In the genomic region with DNA sequence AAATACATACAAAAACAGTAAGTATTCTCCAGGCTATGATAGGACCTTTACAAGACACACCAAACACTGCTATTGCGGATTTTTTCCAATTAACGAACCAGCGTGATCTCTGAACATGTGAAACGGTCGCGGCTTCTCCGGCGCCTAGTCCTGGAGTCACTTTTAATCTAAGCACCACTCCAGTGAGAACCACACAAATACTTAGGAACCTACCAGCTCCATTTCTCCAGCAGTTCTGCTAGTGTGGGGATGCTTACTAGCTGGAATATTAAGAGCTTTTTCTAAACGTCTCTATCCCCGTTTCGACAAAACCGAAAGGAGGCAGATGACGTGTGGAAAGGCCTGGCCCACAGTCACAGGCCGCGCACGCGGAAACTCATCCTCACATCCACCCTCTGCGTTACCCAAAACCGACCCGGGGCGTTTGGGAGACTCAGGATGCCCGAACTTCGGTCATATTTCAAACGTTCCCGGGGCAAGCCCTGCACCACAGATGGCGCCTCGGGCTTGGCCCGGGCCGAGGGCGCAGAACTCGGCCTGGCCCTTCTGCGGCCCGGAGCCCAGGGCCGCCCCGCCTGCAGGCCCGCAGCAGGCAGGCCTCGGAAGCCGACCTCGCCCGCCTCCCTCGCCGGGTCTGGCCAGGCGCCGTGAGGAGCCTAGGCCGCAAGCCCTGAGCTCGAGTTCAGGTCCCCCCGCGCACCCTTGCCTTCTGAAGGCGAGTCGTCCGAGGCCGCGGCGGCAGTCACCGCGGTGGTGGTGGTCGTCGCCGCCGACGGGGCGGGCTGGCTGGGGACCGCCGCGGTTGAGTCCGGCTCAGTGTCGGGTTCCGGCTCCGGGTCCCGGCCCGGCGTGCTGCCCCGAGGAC, we compare ENCODE assay signal across 1 cellular context.
A peak's percentile ranks its signal among the peaks of the same experiment; 100 is the strongest.
TF ChIP-seq lines count a peak whose summit lies in the region.

No MANE protein-coding gene starts in this region.

TF ChIP-seq in HepG2, 621 proteins besides CTCF, POLR2A, EP300 and RAD21 (continued from another document and continues in another):
- TF ChIP-seq FOXO4 (CRISPR knock-in tag; conservative IDR thresholded peaks at IDR 0.05): 0 out of 2 replicates have a peak, but pooled peaks have one; percentile 71
- TF ChIP-seq, protein P1, sequence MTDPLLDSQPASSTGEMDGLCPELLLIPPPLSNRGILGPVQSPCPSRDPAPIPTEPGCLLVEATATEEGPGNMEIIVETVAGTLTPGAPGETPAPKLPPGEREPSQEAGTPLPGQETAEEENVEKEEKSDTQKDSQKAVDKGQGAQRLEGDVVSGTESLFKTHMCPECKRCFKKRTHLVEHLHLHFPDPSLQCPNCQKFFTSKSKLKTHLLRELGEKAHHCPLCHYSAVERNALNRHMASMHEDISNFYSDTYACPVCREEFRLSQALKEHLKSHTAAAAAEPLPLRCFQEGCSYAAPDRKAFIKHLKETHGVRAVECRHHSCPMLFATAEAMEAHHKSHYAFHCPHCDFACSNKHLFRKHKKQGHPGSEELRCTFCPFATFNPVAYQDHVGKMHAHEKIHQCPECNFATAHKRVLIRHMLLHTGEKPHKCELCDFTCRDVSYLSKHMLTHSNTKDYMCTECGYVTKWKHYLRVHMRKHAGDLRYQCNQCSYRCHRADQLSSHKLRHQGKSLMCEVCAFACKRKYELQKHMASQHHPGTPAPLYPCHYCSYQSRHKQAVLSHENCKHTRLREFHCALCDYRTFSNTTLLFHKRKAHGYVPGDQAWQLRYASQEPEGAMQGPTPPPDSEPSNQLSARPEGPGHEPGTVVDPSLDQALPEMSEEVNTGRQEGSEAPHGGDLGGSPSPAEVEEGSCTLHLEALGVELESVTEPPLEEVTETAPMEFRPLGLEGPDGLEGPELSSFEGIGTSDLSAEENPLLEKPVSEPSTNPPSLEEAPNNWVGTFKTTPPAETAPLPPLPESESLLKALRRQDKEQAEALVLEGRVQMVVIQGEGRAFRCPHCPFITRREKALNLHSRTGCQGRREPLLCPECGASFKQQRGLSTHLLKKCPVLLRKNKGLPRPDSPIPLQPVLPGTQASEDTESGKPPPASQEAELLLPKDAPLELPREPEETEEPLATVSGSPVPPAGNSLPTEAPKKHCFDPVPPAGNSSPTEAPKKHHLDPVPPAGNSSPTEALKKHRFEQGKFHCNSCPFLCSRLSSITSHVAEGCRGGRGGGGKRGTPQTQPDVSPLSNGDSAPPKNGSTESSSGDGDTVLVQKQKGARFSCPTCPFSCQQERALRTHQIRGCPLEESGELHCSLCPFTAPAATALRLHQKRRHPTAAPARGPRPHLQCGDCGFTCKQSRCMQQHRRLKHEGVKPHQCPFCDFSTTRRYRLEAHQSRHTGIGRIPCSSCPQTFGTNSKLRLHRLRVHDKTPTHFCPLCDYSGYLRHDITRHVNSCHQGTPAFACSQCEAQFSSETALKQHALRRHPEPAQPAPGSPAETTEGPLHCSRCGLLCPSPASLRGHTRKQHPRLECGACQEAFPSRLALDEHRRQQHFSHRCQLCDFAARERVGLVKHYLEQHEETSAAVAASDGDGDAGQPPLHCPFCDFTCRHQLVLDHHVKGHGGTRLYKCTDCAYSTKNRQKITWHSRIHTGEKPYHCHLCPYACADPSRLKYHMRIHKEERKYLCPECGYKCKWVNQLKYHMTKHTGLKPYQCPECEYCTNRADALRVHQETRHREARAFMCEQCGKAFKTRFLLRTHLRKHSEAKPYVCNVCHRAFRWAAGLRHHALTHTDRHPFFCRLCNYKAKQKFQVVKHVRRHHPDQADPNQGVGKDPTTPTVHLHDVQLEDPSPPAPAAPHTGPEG (CRISPR knock-in tag; IDR thresholded peaks at IDR 0.05): peak; percentile 75
- TF ChIP-seq, protein P2, sequence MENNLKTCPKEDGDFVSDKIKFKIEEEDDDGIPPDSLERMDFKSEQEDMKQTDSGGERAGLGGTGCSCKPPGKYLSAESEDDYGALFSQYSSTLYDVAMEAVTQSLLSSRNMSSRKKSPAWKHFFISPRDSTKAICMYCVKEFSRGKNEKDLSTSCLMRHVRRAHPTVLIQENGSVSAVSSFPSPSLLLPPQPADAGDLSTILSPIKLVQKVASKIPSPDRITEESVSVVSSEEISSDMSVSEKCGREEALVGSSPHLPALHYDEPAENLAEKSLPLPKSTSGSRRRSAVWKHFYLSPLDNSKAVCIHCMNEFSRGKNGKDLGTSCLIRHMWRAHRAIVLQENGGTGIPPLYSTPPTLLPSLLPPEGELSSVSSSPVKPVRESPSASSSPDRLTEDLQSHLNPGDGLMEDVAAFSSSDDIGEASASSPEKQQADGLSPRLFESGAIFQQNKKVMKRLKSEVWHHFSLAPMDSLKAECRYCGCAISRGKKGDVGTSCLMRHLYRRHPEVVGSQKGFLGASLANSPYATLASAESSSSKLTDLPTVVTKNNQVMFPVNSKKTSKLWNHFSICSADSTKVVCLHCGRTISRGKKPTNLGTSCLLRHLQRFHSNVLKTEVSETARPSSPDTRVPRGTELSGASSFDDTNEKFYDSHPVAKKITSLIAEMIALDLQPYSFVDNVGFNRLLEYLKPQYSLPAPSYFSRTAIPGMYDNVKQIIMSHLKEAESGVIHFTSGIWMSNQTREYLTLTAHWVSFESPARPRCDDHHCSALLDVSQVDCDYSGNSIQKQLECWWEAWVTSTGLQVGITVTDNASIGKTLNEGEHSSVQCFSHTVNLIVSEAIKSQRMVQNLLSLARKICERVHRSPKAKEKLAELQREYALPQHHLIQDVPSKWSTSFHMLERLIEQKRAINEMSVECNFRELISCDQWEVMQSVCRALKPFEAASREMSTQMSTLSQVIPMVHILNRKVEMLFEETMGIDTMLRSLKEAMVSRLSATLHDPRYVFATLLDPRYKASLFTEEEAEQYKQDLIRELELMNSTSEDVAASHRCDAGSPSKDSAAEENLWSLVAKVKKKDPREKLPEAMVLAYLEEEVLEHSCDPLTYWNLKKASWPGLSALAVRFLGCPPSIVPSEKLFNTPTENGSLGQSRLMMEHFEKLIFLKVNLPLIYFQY (CRISPR knock-in tag; IDR thresholded peaks at IDR 0.05; ENCODE audit: borderline replicate concordance): 0 out of 2 replicates have a peak, but pooled peaks have one; percentile 52
- TF ChIP-seq ZNF878 (CRISPR knock-in tag; IDR thresholded peaks at IDR 0.05): no peak
- no peak for TF ChIP-seq ZNF292 (CRISPR knock-in tag; IDR thresholded peaks at IDR 0.05; ENCODE audit: borderline replicate concordance, low read depth)
- TF ChIP-seq YEATS4 (CRISPR knock-in tag; IDR thresholded peaks at IDR 0.05; ENCODE audit: borderline replicate concordance): peak; percentile 51; the same call in 1 of the 2 replicates
- no peak for TF ChIP-seq TOE1 (CRISPR knock-in tag; IDR thresholded peaks at IDR 0.05)
- TF ChIP-seq BORCS8-MEF2B (CRISPR knock-in tag; IDR thresholded peaks at IDR 0.05): peak; percentile 50
- TF ChIP-seq ZNF589 (CRISPR knock-in tag; conservative IDR thresholded peaks at IDR 0.05): 0 out of 2 replicates have a peak, but pooled peaks have one; percentile 51
- no peak for TF ChIP-seq ATF5 (CRISPR knock-in tag; IDR thresholded peaks at IDR 0.05; ENCODE audit: low read depth)
- TF ChIP-seq MEIS2 (CRISPR knock-in tag; IDR thresholded peaks at IDR 0.05): 0 out of 2 replicates have a peak, but pooled peaks have one; percentile 16
- peak; percentile 24; the same call in 1 of the 2 replicates for TF ChIP-seq TEF (CRISPR knock-in tag; IDR thresholded peaks at IDR 0.05)
- 0 out of 2 replicates have a peak, but pooled peaks have one; percentile 11 for TF ChIP-seq RFXAP (CRISPR knock-in tag; IDR thresholded peaks at IDR 0.05; ENCODE audit: borderline replicate concordance)
- peak; percentile 60 for TF ChIP-seq ETV6 (CRISPR knock-in tag; conservative IDR thresholded peaks at IDR 0.05)
- peak; percentile 84 for TF ChIP-seq ZC3H13 (CRISPR knock-in tag; IDR thresholded peaks at IDR 0.05)
- TF ChIP-seq ZNF768 (CRISPR knock-in tag; IDR thresholded peaks at IDR 0.05): peak; percentile 82; the same call in 1 of the 2 replicates
- TF ChIP-seq ELF4 (CRISPR knock-in tag; IDR thresholded peaks at IDR 0.05; ENCODE audit: borderline replicate concordance): peak; percentile 50; the same call in 1 of the 2 replicates
- no peak for TF ChIP-seq ZNF672 (CRISPR knock-in tag; IDR thresholded peaks at IDR 0.05)
- peak in 1 of 2 experiments; percentile 22; a peak in 1 of 4 replicates for TF ChIP-seq ATF4 (CRISPR knock-in tag; IDR thresholded peaks at IDR 0.05)
- TF ChIP-seq ZSCAN5A (CRISPR knock-in tag; IDR thresholded peaks at IDR 0.05; ENCODE audit: borderline replicate concordance): peak; percentile 79; the same call in 1 of the 2 replicates
- peak; percentile 88 for TF ChIP-seq ZNF777 (CRISPR knock-in tag; IDR thresholded peaks at IDR 0.05)
- TF ChIP-seq PRPF4 (IDR thresholded peaks at IDR 0.05; ENCODE audit: low read depth, low read length, poor library complexity, severe bottlenecking): no peak
- TF ChIP-seq ZNF446 (CRISPR knock-in tag; IDR thresholded peaks at IDR 0.05): peak; percentile 94; the same call in 1 of the 2 replicates
- peak; percentile 85 for TF ChIP-seq ZBTB7A (CRISPR knock-in tag; IDR thresholded peaks at IDR 0.05)
- TF ChIP-seq SIN3A (IDR thresholded peaks at IDR 0.05; ENCODE audit: borderline replicate concordance, low read depth, low read length): peak; percentile 25; the same call in 1 of the 2 replicates
- TF ChIP-seq, protein P3, sequence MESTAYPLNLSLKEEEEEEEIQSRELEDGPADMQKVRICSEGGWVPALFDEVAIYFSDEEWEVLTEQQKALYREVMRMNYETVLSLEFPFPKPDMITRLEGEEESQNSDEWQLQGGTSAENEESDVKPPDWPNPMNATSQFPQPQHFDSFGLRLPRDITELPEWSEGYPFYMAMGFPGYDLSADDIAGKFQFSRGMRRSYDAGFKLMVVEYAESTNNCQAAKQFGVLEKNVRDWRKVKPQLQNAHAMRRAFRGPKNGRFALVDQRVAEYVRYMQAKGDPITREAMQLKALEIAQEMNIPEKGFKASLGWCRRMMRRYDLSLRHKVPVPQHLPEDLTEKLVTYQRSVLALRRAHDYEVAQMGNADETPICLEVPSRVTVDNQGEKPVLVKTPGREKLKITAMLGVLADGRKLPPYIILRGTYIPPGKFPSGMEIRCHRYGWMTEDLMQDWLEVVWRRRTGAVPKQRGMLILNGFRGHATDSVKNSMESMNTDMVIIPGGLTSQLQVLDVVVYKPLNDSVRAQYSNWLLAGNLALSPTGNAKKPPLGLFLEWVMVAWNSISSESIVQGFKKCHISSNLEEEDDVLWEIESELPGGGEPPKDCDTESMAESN (CRISPR knock-in tag; conservative IDR thresholded peaks at IDR 0.05): peak; percentile 43; the same call in 1 of the 2 replicates
- no peak for TF ChIP-seq ZNF251 (CRISPR knock-in tag; IDR thresholded peaks at IDR 0.05)
- no peak for TF ChIP-seq ZNF781 (CRISPR knock-in tag; IDR thresholded peaks at IDR 0.05; ENCODE audit: borderline replicate concordance, not compliant biosample characterization)
- TF ChIP-seq FLYWCH1 (CRISPR knock-in tag; IDR thresholded peaks at IDR 0.05): peak; percentile 78; the same call in 1 of the 2 replicates
- TF ChIP-seq ZBTB39 (CRISPR knock-in tag; IDR thresholded peaks at IDR 0.05): 0 out of 2 replicates have a peak, but pooled peaks have one; percentile 50
- no peak for TF ChIP-seq SOX6 (IDR thresholded peaks at IDR 0.05)
- TF ChIP-seq SOX6 (CRISPR knock-in tag; IDR thresholded peaks at IDR 0.05): no peak
- TF ChIP-seq TARDBP (CRISPR knock-in tag; IDR thresholded peaks at IDR 0.05): no peak
- 0 out of 2 replicates have a peak, but pooled peaks have one; percentile 77 for TF ChIP-seq NFKB2 (CRISPR knock-in tag; IDR thresholded peaks at IDR 0.05; ENCODE audit: borderline replicate concordance)
